In genomic region chr2:30237346-30238142, GRCh38 we compare ENCODE assay signal across 11 cellular contexts. TPM values are rescaled to one million over a fixed set of nuclear protein-coding genes. Genes with fewer than 3 reads are reported as not detected.
DNase-seq lines count a peak whose midpoint lies in the region; ATAC-seq and TF ChIP-seq lines count a peak whose summit lies in the region.
"Had no signal": no experiment of that assay in that cellular context is flagged by ENCODE, and none has a peak within 500 bp of the region (broad histone marks: within the 10 kb centered on the region; RNA-seq: fewer than 3 reads in every experiment).

No MANE protein-coding gene starts in this region.

- no peak for TF ChIP-seq RAD21 in SK-N-SH (IDR thresholded peaks at IDR 0.05; ENCODE audit: low read length)

- POLR2A ChIA-PET in CD8-positive, alpha-beta memory T cell (lab: Charles Lee) = interaction anchor here (0.6 kb wide), 1 partner anchor 9 kb away, joined by 5 read pairs; no protein-coding TSS in a partner anchor
- POLR2A ChIA-PET in SK-N-SH (lab: Yijun Ruan, JAX) = no interaction called here

- TF ChIP-seq CTCF in fibroblast of mammary gland (conservative IDR thresholded peaks at IDR 0.05; ENCODE audit: control insufficient read depth, insufficient read depth, low read depth, low read length) (no peak), SK-N-SH (IDR thresholded peaks at IDR 0.05) (no peak), nephron progenitor cell (IDR thresholded peaks at IDR 0.05) (no peak)

- TF ChIP-seq EP300 in SK-N-SH (IDR thresholded peaks at IDR 0.05; ENCODE audit: borderline replicate concordance in 1 of 2, low read depth in 1 of 2, low read length in 1 of 2) = no peak

- no peaks in the 10 kb centered on the region for H3K27me3 ChIP-seq in CD8-positive, alpha-beta memory T cell (ENCODE audit: insufficient read depth, low read length, poor library complexity, severe bottlenecking)
- no peaks in the 10 kb centered on the region for H3K27me3 ChIP-seq in H7 (ENCODE audit: control insufficient read depth, insufficient read depth, low read length)
- no peaks in the 10 kb centered on the region for H3K27me3 ChIP-seq in SK-N-SH (ENCODE audit: insufficient read depth)

- H3K4me3 Mint-ChIP-seq in CD8-positive, alpha-beta memory T cell = peak overlapping the region; percentile 84 to 96 (median 94)
- H3K4me3 Mint-ChIP-seq in activated CD8-positive, alpha-beta memory T cell treated with anti-CD3 and anti-CD28 coated beads, Interleukin-2, amount 10 ng/mL, durations not matched to agents 7 days and 5 days = no peak overlapping the region
- no peak overlapping the region for H3K4me3 Mint-ChIP-seq in nephron progenitor cell

- H3K36me3 ChIP-seq in CD8-positive, alpha-beta memory T cell (ENCODE audit: insufficient read depth, low read length) = peaks cover 44% of the 10 kb centered on the region
- H3K36me3 ChIP-seq in H7 (replicated peaks; ENCODE audit: control insufficient read depth, insufficient read depth, low read length) = peaks cover 9% of the 10 kb centered on the region
- H3K36me3 ChIP-seq in SK-N-SH (replicated peaks in 1 of 2; ENCODE audit: control insufficient read depth in 1 of 2, insufficient read depth in 2 of 2, low read length in 1 of 2) = peaks cover 7 to 20% of the 10 kb centered on the region in 2 experiments

- H3K4me1 ChIP-seq in CD8-positive, alpha-beta memory T cell (ENCODE audit: insufficient read depth, low read length) = peaks cover 83% of the 10 kb centered on the region
- H3K4me1 ChIP-seq in SK-N-SH (ENCODE audit: control insufficient read depth in 1 of 2, insufficient read depth in 2 of 2, low read depth in 1 of 2, low read length in 1 of 2) = peaks cover 6 to 9% of the 10 kb centered on the region in 2 experiments; a peak in 2 of 4 replicates

- no peaks in the 10 kb centered on the region for H3K9me2 ChIP-seq in SK-N-SH

- H3K4me2 ChIP-seq in SK-N-SH = no peak overlapping the region
- H3K4me2 ChIP-seq: hepatocyte had no signal

- peaks cover 36% of the 10 kb centered on the region for H4K20me1 ChIP-seq in SK-N-SH (ENCODE audit: insufficient read depth)

- H3K4me1 Mint-ChIP-seq in CD8-positive, alpha-beta memory T cell = peaks cover 82 to 90% (median 89%) of the 10 kb centered on the region in 3 donors
- peaks cover 82% of the 10 kb centered on the region for H3K4me1 Mint-ChIP-seq in activated CD8-positive, alpha-beta memory T cell treated with anti-CD3 and anti-CD28 coated beads, Interleukin-2, amount 10 ng/mL, durations not matched to agents 7 days and 5 days
- peaks cover 68% of the 10 kb centered on the region for H3K4me1 Mint-ChIP-seq in nephron progenitor cell

- 84% methylated on average over 10 of the region's 10 CpGs for WGBS in SK-N-SH (ENCODE audit: low lambda C conversion rate)

- no peaks in the 10 kb centered on the region for H3F3A ChIP-seq in SK-N-SH (replicated peaks; ENCODE audit: insufficient read depth)

- H3K9ac ChIP-seq in SK-N-SH = no peak overlapping the region

- H3K36me3 Mint-ChIP-seq in CD8-positive, alpha-beta memory T cell = peaks cover 14 to 86% (median 27%) of the 10 kb centered on the region in 3 donors
- H3K36me3 Mint-ChIP-seq in activated CD8-positive, alpha-beta memory T cell treated with anti-CD3 and anti-CD28 coated beads, Interleukin-2, amount 10 ng/mL, durations not matched to agents 7 days and 5 days = peaks cover 68% of the 10 kb centered on the region
- peaks cover 56% of the 10 kb centered on the region for H3K36me3 Mint-ChIP-seq in nephron progenitor cell (ENCODE audit: low read depth)

- no peaks in the 10 kb centered on the region for H3K9me3 ChIP-seq in CD8-positive, alpha-beta memory T cell (ENCODE audit: low read length)
- H3K9me3 ChIP-seq in SK-N-SH = no peaks in the 10 kb centered on the region

- H3K27ac Mint-ChIP-seq in CD8-positive, alpha-beta memory T cell = peak overlapping the region; percentile 86 to 95 (median 93)
- H3K27ac Mint-ChIP-seq in activated CD8-positive, alpha-beta memory T cell treated with anti-CD3 and anti-CD28 coated beads, Interleukin-2, amount 10 ng/mL, durations not matched to agents 7 days and 5 days = peak overlapping the region; percentile 63
- H3K27ac Mint-ChIP-seq in nephron progenitor cell = no peak overlapping the region

- peak in 1 of 5 donors; percentile 21 for DNase-seq in CD8-positive, alpha-beta memory T cell
- no peak for DNase-seq in activated CD8-positive, alpha-beta memory T cell treated with anti-CD3 and anti-CD28 coated beads, Interleukin-2, amount 10 ng/mL, durations not matched to agents 7 days and 5 days
- DNase-seq in fibroblast of mammary gland (ENCODE audit: low read depth) = peak; percentile 40
- peak; percentile 65 for DNase-seq in stimulated activated CD8-positive, alpha-beta memory T cell treated with anti-CD3 and anti-CD28 coated beads, Interleukin-4, amount 100 ng/mL, for 48 hours
- DNase-seq in H7 = no peak
- DNase-seq in SK-N-SH = no peak
- no peak for DNase-seq in nephron progenitor cell
- DNase-seq: NCI-H1092, WERI-Rb-1 had no signal

- ATAC-seq in activated CD8-positive, alpha-beta memory T cell treated with anti-CD3 and anti-CD28 coated beads, Interleukin-2, amount 10 ng/mL, durations not matched to agents 7 days and 5 days = no peak
- ATAC-seq in HG02840 (IDR thresholded peaks at IDR 0.05; ENCODE audit: low FRiP score, unreplicated experiment) = no peak

- H3K4me3 ChIP-seq in CD8-positive, alpha-beta memory T cell (ENCODE audit: low read length) = peak overlapping the region; percentile 39
- H3K4me3 ChIP-seq in fibroblast of mammary gland (ENCODE audit: control insufficient read depth, low read depth, low read length) (no peak overlapping the region), H7 (ENCODE audit: insufficient read depth, low read depth, low read length) (no peak overlapping the region), SK-N-SH (ENCODE audit: low read depth in 2 of 2, low read length in 1 of 2) (no peak overlapping the region)
- H3K4me3 ChIP-seq: hepatocyte had no signal

- peaks cover 79% of the 10 kb centered on the region for H3K79me2 ChIP-seq in SK-N-SH (ENCODE audit: insufficient read depth)

- H2AFZ ChIP-seq in SK-N-SH (ENCODE audit: low read depth) = no peak overlapping the region
- H2AFZ ChIP-seq: hepatocyte had no signal

- no peak overlapping the region for H3K27ac ChIP-seq in CD8-positive, alpha-beta memory T cell (ENCODE audit: low read depth, low read length)
- H3K27ac ChIP-seq in SK-N-SH (ENCODE audit: low read depth in 2 of 2, low read length in 1 of 2) = no peak overlapping the region
- H3K27ac ChIP-seq: hepatocyte, WERI-Rb-1 had no signal

- H3K27me3 Mint-ChIP-seq in CD8-positive, alpha-beta memory T cell = no peaks in the 10 kb centered on the region
- no peaks in the 10 kb centered on the region for H3K27me3 Mint-ChIP-seq in activated CD8-positive, alpha-beta memory T cell treated with anti-CD3 and anti-CD28 coated beads, Interleukin-2, amount 10 ng/mL, durations not matched to agents 7 days and 5 days
- H3K27me3 Mint-ChIP-seq in nephron progenitor cell (ENCODE audit: low read depth, poor library complexity) = peaks cover 18% of the 10 kb centered on the region

- H3K9me3 Mint-ChIP-seq in CD8-positive, alpha-beta memory T cell = no peaks in the 10 kb centered on the region
- peaks cover 4% of the 10 kb centered on the region for H3K9me3 Mint-ChIP-seq in activated CD8-positive, alpha-beta memory T cell treated with anti-CD3 and anti-CD28 coated beads, Interleukin-2, amount 10 ng/mL, durations not matched to agents 7 days and 5 days (ENCODE audit: low read depth)
- H3K9me3 Mint-ChIP-seq in nephron progenitor cell = no peaks in the 10 kb centered on the region

- CTCF ChIA-PET in CD8-positive, alpha-beta memory T cell (lab: Charles Lee) = interaction anchor here (0.8 to 23.4 kb wide), 14 partner anchors 10 to 185 kb away, joined by 3 to 285 read pairs (median 6); no protein-coding TSS in a partner anchor
- CTCF ChIA-PET in activated CD8-positive, alpha-beta memory T cell treated with anti-CD3 and anti-CD28 coated beads, Interleukin-2, amount 10 ng/mL, durations not matched to agents 7 days and 5 days (lab: Charles Lee) = interaction anchor here (0.8 to 4.5 kb wide), 10 partner anchors 12 to 474 kb away, joined by 3 to 38 read pairs (median 3); no protein-coding TSS in a partner anchor
- CTCF ChIA-PET in SK-N-SH (lab: Yijun Ruan, JAX) = interaction anchor here (0.6 to 18.6 kb wide), 8 partner anchors 16 to 1147 kb away, joined by 3 to 262 read pairs (median 23); no protein-coding TSS in a partner anchor

TF ChIP-seq in SK-N-SH, 30 proteins besides CTCF, POLR2A, EP300 and RAD21 (continues in another document):
- TF ChIP-seq TEAD4 (IDR thresholded peaks at IDR 0.05; ENCODE audit: borderline replicate concordance, insufficient read depth) (no peak), SMC3 (IDR thresholded peaks at IDR 0.05; ENCODE audit: low read depth, low read length) (no peak), USF1 (IDR thresholded peaks at IDR 0.05; ENCODE audit: borderline replicate concordance, low read depth) (no peak), ZBTB33 (IDR thresholded peaks at IDR 0.05; ENCODE audit: borderline replicate concordance, low read depth) (no peak)

RNA-seq across cellular contexts. Expression of gene LBH, which starts 6.2 kb away (rescaled TPM):
- total RNA-seq in CD8-positive, alpha-beta memory T cell = 100 to 1,000 TPM; 115 to 121 TPM
- polyA plus RNA-seq in CD8-positive, alpha-beta memory T cell = 156 TPM
- total RNA-seq in activated CD8-positive, alpha-beta memory T cell treated with anti-CD3 and anti-CD28 coated beads, Interleukin-2, amount 10 ng/mL, durations not matched to agents 7 days and 5 days = 10 to 100 TPM; 68.5 to 71.5 TPM
- total RNA-seq in H7 (2014; rRNA removed; shearing (Covaris generic)) = 90.7 and 93.3 TPM in 2 replicates
- 22.8 and 26.4 TPM in 2 replicates for polyA plus RNA-seq in SK-N-SH (2012; rRNA removed)
- 17.2 and 21.7 TPM in 2 replicates for polyA plus RNA-seq in SK-N-SH (2012; cell fraction: cytosol; rRNA removed)
- 16.5 and 17.5 TPM in 2 replicates for polyA plus RNA-seq in SK-N-SH (2012; cell fraction: nucleus; rRNA removed)

Comparison
In these comparisons a context has a peak if more than half of its experiments do, and no peak if none do; other contexts are left out.
1. DNase-seq: peak in fibroblast of mammary gland (single experiment) and stimulated activated CD8-positive, alpha-beta memory T cell treated with anti-CD3 and anti-CD28 coated beads, Interleukin-4, amount 100 ng/mL, for 48 hours (single experiment); none in activated CD8-positive, alpha-beta memory T cell treated with anti-CD3 and anti-CD28 coated beads, Interleukin-2, amount 10 ng/mL, durations not matched to agents 7 days and 5 days (single experiment), H7 (single experiment), SK-N-SH (single experiment) and nephron progenitor cell (single experiment).
2. H3K4me3 Mint-ChIP-seq: peak in CD8-positive, alpha-beta memory T cell (7 of 7); none in activated CD8-positive, alpha-beta memory T cell treated with anti-CD3 and anti-CD28 coated beads, Interleukin-2, amount 10 ng/mL, durations not matched to agents 7 days and 5 days (single experiment) and nephron progenitor cell (single experiment).